ENCODE assay signal across 1 cellular context in the genomic region with DNA sequence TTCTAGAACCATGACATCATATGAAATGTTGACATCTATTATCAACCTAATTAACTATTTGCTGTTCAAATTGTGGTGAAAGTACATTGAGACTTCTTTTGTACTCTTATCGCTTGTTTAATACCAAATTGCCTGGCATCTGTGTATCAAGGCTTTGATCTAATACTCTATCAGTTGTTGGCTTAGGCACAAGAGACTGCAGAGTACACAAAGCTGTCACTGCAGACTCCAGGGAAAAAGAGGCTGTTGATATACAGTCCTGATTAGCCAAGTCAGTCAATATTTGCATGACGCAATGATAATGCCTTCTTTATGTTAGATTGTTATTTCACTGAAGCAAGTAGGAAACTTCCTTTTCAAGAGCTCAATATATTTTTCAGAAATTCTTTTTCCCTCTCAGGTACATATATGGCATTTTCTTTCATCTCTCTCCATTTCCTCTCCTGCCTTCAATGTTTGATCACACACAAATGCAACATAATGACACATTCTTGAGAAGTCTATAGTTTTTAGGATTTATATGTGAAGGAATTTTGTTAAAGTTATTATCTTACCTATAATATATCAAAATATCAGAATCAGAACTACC.
TF ChIP-seq lines count a peak whose summit lies in the region.

No MANE protein-coding gene starts in this region.

TF ChIP-seq in HepG2, 621 proteins besides CTCF, POLR2A, EP300 and RAD21 (continued from another document and continues in another):
- TF ChIP-seq, protein P1, sequence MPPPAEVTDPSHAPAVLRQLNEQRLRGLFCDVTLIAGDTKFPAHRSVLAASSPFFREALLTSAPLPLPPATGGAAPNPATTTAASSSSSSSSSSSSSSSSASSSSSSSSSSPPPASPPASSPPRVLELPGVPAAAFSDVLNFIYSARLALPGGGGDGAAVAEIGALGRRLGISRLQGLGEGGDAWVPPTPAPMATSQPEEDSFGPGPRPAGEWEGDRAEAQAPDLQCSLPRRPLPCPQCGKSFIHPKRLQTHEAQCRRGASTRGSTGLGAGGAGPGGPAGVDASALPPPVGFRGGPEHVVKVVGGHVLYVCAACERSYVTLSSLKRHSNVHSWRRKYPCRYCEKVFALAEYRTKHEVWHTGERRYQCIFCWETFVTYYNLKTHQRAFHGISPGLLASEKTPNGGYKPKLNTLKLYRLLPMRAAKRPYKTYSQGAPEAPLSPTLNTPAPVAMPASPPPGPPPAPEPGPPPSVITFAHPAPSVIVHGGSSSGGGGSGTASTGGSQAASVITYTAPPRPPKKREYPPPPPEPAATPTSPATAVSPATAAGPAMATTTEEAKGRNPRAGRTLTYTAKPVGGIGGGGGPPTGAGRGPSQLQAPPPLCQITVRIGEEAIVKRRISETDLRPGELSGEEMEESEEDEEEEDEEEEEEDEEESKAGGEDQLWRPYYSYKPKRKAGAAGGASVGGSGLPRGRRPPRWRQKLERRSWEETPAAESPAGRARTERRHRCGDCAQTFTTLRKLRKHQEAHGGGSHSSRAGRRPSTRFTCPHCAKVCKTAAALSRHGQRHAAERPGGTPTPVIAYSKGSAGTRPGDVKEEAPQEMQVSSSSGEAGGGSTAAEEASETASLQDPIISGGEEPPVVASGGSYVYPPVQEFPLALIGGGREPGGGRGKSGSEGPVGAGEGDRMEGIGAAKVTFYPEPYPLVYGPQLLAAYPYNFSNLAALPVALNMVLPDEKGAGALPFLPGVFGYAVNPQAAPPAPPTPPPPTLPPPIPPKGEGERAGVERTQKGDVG (CRISPR knock-in tag; IDR thresholded peaks at IDR 0.05; ENCODE audit: borderline replicate concordance): no peak
- TF ChIP-seq SMYD3 (CRISPR knock-in tag; IDR thresholded peaks at IDR 0.05) (peak; percentile 66), REPIN1 (CRISPR knock-in tag; IDR thresholded peaks at IDR 0.05; ENCODE audit: borderline replicate concordance, low read depth) (peak; percentile 37; the same call in 1 of the 2 replicates), XBP1 (CRISPR knock-in tag; IDR thresholded peaks at IDR 0.05) (no peak), ZNF850 (CRISPR knock-in tag; conservative IDR thresholded peaks at IDR 0.05) (no peak), DPF2 (CRISPR knock-in tag; IDR thresholded peaks at IDR 0.05; ENCODE audit: borderline replicate concordance, low read depth) (0 out of 2 replicates have a peak, but pooled peaks have one; percentile 32), ZFP41 (CRISPR knock-in tag; IDR thresholded peaks at IDR 0.05; ENCODE audit: borderline replicate concordance) (no peak), NCOR1 (IDR thresholded peaks at IDR 0.05; ENCODE audit: borderline replicate concordance, low read length) (peak; percentile 91), SSRP1 (CRISPR knock-in tag; IDR thresholded peaks at IDR 0.05) (0 out of 2 replicates have a peak, but pooled peaks have one; percentile 23), RXRB (CRISPR knock-in tag; IDR thresholded peaks at IDR 0.05; ENCODE audit: borderline replicate concordance) (peak; percentile 69; the same call in 1 of the 2 replicates), ZNF713 (CRISPR knock-in tag; IDR thresholded peaks at IDR 0.05) (no peak), ZZZ3 (CRISPR knock-in tag; IDR thresholded peaks at IDR 0.05; ENCODE audit: borderline replicate concordance) (no peak), ZNF878 (CRISPR knock-in tag; IDR thresholded peaks at IDR 0.05) (peak; percentile 49; the same call in 1 of the 2 replicates), TBX3 (IDR thresholded peaks at IDR 0.05; ENCODE audit: borderline replicate concordance) (peak; percentile 98), SIX4 (CRISPR knock-in tag; IDR thresholded peaks at IDR 0.05) (peak; percentile 89), MBNL3 (CRISPR knock-in tag; conservative IDR thresholded peaks at IDR 0.05) (no peak), MED1 (CRISPR knock-in tag; IDR thresholded peaks at IDR 0.05) (0 out of 2 replicates have a peak, but pooled peaks have one; percentile 16), ZNF101 (CRISPR knock-in tag; IDR thresholded peaks at IDR 0.05; ENCODE audit: borderline replicate concordance, low read depth) (no peak), TMF1 (CRISPR knock-in tag; IDR thresholded peaks at IDR 0.05; ENCODE audit: low read depth) (peak; percentile 28; the same call in 1 of the 2 replicates), ZBTB20 (CRISPR knock-in tag; IDR thresholded peaks at IDR 0.05; ENCODE audit: borderline replicate concordance, low read depth) (peak; percentile 44; the same call in 1 of the 2 replicates), ETV6 (CRISPR knock-in tag; conservative IDR thresholded peaks at IDR 0.05) (peak; percentile 89; the same call in 1 of the 2 replicates), SOX6 (IDR thresholded peaks at IDR 0.05) (no peak), SOX6 (CRISPR knock-in tag; IDR thresholded peaks at IDR 0.05) (peak; percentile 96), AGO1 (IDR thresholded peaks at IDR 0.05; ENCODE audit: low read depth, low read length, poor library complexity, severe bottlenecking) (no peak), HNRNPUL1 (IDR thresholded peaks at IDR 0.05; ENCODE audit: low read depth, low read length) (peak; percentile 64; the same call in 1 of the 2 replicates), PITX1 (CRISPR knock-in tag; IDR thresholded peaks at IDR 0.05) (peak; percentile 99), KLF6 (CRISPR knock-in tag; IDR thresholded peaks at IDR 0.05) (0 out of 2 replicates have a peak, but pooled peaks have one; percentile 49), KLF11 (CRISPR knock-in tag; IDR thresholded peaks at IDR 0.05) (no peak), ZNF678 (CRISPR knock-in tag; IDR thresholded peaks at IDR 0.05) (no peak), ZNF20 (CRISPR knock-in tag; IDR thresholded peaks at IDR 0.05) (no peak), SAFB2 (CRISPR knock-in tag; IDR thresholded peaks at IDR 0.05; ENCODE audit: borderline replicate concordance, low read depth) (no peak)
- TF ChIP-seq, protein P2, sequence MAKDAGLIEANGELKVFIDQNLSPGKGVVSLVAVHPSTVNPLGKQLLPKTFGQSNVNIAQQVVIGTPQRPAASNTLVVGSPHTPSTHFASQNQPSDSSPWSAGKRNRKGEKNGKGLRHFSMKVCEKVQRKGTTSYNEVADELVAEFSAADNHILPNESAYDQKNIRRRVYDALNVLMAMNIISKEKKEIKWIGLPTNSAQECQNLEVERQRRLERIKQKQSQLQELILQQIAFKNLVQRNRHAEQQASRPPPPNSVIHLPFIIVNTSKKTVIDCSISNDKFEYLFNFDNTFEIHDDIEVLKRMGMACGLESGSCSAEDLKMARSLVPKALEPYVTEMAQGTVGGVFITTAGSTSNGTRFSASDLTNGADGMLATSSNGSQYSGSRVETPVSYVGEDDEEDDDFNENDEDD (CRISPR knock-in tag; IDR thresholded peaks at IDR 0.05; ENCODE audit: borderline replicate concordance): no peak
- TF ChIP-seq, protein P3, sequence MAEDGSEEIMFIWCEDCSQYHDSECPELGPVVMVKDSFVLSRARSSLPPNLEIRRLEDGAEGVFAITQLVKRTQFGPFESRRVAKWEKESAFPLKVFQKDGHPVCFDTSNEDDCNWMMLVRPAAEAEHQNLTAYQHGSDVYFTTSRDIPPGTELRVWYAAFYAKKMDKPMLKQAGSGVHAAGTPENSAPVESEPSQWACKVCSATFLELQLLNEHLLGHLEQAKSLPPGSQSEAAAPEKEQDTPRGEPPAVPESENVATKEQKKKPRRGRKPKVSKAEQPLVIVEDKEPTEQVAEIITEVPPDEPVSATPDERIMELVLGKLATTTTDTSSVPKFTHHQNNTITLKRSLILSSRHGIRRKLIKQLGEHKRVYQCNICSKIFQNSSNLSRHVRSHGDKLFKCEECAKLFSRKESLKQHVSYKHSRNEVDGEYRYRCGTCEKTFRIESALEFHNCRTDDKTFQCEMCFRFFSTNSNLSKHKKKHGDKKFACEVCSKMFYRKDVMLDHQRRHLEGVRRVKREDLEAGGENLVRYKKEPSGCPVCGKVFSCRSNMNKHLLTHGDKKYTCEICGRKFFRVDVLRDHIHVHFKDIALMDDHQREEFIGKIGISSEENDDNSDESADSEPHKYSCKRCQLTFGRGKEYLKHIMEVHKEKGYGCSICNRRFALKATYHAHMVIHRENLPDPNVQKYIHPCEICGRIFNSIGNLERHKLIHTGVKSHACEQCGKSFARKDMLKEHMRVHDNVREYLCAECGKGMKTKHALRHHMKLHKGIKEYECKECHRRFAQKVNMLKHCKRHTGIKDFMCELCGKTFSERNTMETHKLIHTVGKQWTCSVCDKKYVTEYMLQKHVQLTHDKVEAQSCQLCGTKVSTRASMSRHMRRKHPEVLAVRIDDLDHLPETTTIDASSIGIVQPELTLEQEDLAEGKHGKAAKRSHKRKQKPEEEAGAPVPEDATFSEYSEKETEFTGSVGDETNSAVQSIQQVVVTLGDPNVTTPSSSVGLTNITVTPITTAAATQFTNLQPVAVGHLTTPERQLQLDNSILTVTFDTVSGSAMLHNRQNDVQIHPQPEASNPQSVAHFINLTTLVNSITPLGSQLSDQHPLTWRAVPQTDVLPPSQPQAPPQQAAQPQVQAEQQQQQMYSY (CRISPR knock-in tag; IDR thresholded peaks at IDR 0.05): no peak
- TF ChIP-seq, protein P4, sequence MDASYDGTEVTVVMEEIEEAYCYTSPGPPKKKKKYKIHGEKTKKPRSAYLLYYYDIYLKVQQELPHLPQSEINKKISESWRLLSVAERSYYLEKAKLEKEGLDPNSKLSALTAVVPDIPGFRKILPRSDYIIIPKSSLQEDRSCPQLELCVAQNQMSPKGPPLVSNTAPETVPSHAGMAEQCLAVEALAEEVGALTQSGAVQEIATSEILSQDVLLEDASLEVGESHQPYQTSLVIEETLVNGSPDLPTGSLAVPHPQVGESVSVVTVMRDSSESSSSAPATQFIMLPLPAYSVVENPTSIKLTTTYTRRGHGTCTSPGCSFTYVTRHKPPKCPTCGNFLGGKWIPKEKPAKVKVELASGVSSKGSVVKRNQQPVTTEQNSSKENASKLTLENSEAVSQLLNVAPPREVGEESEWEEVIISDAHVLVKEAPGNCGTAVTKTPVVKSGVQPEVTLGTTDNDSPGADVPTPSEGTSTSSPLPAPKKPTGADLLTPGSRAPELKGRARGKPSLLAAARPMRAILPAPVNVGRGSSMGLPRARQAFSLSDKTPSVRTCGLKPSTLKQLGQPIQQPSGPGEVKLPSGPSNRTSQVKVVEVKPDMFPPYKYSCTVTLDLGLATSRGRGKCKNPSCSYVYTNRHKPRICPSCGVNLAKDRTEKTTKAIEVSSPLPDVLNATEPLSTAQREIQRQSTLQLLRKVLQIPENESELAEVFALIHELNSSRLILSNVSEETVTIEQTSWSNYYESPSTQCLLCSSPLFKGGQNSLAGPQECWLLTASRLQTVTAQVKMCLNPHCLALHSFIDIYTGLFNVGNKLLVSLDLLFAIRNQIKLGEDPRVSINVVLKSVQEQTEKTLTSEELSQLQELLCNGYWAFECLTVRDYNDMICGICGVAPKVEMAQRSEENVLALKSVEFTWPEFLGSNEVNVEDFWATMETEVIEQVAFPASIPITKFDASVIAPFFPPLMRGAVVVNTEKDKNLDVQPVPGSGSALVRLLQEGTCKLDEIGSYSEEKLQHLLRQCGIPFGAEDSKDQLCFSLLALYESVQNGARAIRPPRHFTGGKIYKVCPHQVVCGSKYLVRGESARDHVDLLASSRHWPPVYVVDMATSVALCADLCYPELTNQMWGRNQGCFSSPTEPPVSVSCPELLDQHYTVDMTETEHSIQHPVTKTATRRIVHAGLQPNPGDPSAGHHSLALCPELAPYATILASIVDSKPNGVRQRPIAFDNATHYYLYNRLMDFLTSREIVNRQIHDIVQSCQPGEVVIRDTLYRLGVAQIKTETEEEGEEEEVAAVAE (CRISPR knock-in tag; IDR thresholded peaks at IDR 0.05; ENCODE audit: borderline replicate concordance): no peak
- TF ChIP-seq, protein P5, sequence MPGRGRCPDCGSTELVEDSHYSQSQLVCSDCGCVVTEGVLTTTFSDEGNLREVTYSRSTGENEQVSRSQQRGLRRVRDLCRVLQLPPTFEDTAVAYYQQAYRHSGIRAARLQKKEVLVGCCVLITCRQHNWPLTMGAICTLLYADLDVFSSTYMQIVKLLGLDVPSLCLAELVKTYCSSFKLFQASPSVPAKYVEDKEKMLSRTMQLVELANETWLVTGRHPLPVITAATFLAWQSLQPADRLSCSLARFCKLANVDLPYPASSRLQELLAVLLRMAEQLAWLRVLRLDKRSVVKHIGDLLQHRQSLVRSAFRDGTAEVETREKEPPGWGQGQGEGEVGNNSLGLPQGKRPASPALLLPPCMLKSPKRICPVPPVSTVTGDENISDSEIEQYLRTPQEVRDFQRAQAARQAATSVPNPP (CRISPR knock-in tag; IDR thresholded peaks at IDR 0.05): 0 out of 2 replicates have a peak, but pooled peaks have one; percentile 46
- TF ChIP-seq, protein P6, sequence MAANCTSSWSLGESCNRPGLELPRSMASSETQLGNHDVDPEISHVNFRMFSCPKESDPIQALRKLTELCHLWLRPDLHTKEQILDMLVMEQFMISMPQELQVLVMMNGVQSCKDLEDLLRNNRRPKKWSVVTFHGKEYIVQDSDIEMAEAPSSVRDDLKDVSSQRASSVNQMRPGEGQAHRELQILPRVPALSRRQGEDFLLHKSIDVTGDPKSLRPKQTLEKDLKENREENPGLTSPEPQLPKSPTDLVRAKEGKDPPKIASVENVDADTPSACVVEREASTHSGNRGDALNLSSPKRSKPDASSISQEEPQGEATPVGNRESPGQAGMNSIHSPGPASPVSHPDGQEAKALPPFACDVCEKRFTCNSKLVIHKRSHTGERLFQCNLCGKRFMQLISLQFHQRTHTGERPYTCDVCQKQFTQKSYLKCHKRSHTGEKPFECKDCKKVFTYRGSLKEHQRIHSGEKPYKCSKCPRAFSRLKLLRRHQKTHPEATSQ (CRISPR knock-in tag; IDR thresholded peaks at IDR 0.05; ENCODE audit: borderline replicate concordance): peak; percentile 94
- TF ChIP-seq, protein P7, sequence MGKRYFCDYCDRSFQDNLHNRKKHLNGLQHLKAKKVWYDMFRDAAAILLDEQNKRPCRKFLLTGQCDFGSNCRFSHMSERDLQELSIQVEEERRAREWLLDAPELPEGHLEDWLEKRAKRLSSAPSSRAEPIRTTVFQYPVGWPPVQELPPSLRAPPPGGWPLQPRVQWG (CRISPR knock-in tag; IDR thresholded peaks at IDR 0.05; ENCODE audit: borderline replicate concordance, low read depth): no peak
- TF ChIP-seq, protein P8, sequence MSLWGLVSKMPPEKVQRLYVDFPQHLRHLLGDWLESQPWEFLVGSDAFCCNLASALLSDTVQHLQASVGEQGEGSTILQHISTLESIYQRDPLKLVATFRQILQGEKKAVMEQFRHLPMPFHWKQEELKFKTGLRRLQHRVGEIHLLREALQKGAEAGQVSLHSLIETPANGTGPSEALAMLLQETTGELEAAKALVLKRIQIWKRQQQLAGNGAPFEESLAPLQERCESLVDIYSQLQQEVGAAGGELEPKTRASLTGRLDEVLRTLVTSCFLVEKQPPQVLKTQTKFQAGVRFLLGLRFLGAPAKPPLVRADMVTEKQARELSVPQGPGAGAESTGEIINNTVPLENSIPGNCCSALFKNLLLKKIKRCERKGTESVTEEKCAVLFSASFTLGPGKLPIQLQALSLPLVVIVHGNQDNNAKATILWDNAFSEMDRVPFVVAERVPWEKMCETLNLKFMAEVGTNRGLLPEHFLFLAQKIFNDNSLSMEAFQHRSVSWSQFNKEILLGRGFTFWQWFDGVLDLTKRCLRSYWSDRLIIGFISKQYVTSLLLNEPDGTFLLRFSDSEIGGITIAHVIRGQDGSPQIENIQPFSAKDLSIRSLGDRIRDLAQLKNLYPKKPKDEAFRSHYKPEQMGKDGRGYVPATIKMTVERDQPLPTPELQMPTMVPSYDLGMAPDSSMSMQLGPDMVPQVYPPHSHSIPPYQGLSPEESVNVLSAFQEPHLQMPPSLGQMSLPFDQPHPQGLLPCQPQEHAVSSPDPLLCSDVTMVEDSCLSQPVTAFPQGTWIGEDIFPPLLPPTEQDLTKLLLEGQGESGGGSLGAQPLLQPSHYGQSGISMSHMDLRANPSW (CRISPR knock-in tag; IDR thresholded peaks at IDR 0.05; ENCODE audit: borderline replicate concordance): no peak
